13 cellular contexts compared by ENCODE assay signal in the genomic region with DNA sequence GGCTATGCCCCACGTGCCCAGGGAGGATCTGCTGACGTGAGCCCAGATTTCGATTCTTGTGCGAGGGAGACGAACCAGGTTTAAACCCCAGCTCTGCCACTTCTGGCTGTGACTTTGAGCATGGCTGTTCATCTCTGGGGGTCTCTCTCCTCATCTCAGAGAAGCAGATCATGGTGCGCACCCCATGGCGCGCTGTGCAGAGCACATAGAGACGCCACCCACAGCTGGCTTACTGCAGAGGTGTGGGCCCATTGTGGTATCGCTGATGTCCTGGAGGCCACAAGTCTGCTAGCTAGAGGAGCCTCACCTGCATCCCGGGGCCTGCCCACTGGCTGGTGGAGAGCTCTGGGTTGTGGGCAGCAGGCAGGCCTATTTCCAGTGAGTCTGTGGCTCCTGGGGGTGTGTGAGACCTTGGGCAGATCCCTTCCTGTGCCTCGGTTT.
"Had no signal": no experiment of that assay in that cellular context is flagged by ENCODE, and none has a peak within 500 bp of the region (broad histone marks: within the 10 kb centered on the region; RNA-seq: fewer than 3 reads in every experiment).

No MANE protein-coding gene starts in this region.

- H3K4me3 Mint-ChIP-seq: activated CD8-positive, alpha-beta T cell treated with anti-CD3 and anti-CD28 coated beads, Interleukin-2, amount 10 ng/mL, durations not matched to agents 7 days and 5 days; activated naive CD8-positive, alpha-beta T cell treated with anti-CD3 and anti-CD28 coated beads, Interleukin-2, amount 50 U/mL, for 24 hours; stimulated activated naive CD8-positive, alpha-beta T cell treated with anti-CD3 and anti-CD28 coated beads, Interleukin-15, Interleukin-2, amounts not matched to agents 100 ng/mL and 50 ng/mL, for 24 hours had no signal

- H3K27ac ChIP-seq: ascending aorta, foreskin keratinocyte, neutrophil, thoracic aorta had no signal

- ATAC-seq: foreskin keratinocyte, sciatic nerve had no signal

- H3K36me3 ChIP-seq: ascending aorta, neutrophil, thoracic aorta had no signal

- DNase-seq: activated CD4-positive, alpha-beta T cell treated with anti-CD3 and anti-CD28 coated beads for 48 hours; activated CD8-positive, alpha-beta memory T cell treated with anti-CD3 and anti-CD28 coated beads, Interleukin-2, amount 50 U/mL, for 48 hours; activated CD8-positive, alpha-beta T cell treated with anti-CD3 and anti-CD28 coated beads, Interleukin-2, amount 10 ng/mL, durations not matched to agents 7 days and 5 days; activated naive CD4-positive, alpha-beta T cell treated with Interleukin-2 at 50 U/mL for 16 hours; activated naive CD8-positive, alpha-beta T cell treated with anti-CD3 and anti-CD28 coated beads, Interleukin-2, amount 50 U/mL, for 24 hours; foreskin keratinocyte; mesenchymal stem cell; stimulated activated CD4-positive, alpha-beta T cell treated with anti-CD3 and anti-CD28 coated beads, Interleukin-2, amount 100 ng/mL, for 24 hours had no signal

- H3K4me3 ChIP-seq: ascending aorta, thoracic aorta had no signal

- H3K9me3 Mint-ChIP-seq: activated naive CD8-positive, alpha-beta T cell treated with anti-CD3 and anti-CD28 coated beads, Interleukin-2, amount 50 U/mL, for 24 hours; stimulated activated naive CD8-positive, alpha-beta T cell treated with anti-CD3 and anti-CD28 coated beads, Interleukin-15, Interleukin-2, amounts not matched to agents 100 ng/mL and 50 ng/mL, for 24 hours had no signal

- H3K4me1 ChIP-seq: ascending aorta, foreskin keratinocyte had no signal

- H3K27ac Mint-ChIP-seq: activated CD8-positive, alpha-beta T cell treated with anti-CD3 and anti-CD28 coated beads, Interleukin-2, amount 10 ng/mL, durations not matched to agents 7 days and 5 days; activated naive CD8-positive, alpha-beta T cell treated with anti-CD3 and anti-CD28 coated beads, Interleukin-2, amount 50 U/mL, for 24 hours; stimulated activated naive CD8-positive, alpha-beta T cell treated with anti-CD3 and anti-CD28 coated beads, Interleukin-15, Interleukin-2, amounts not matched to agents 100 ng/mL and 50 ng/mL, for 24 hours had no signal

- H3K27me3 ChIP-seq: ascending aorta, neutrophil had no signal

- H3K9me3 ChIP-seq: ascending aorta, neutrophil, thoracic aorta had no signal

- H3K27me3 Mint-ChIP-seq: activated naive CD8-positive, alpha-beta T cell treated with anti-CD3 and anti-CD28 coated beads, Interleukin-2, amount 50 U/mL, for 24 hours; stimulated activated naive CD8-positive, alpha-beta T cell treated with anti-CD3 and anti-CD28 coated beads, Interleukin-15, Interleukin-2, amounts not matched to agents 100 ng/mL and 50 ng/mL, for 24 hours had no signal
